In genomic region chr19:41263042-41263849, GRCh38 we compare ENCODE assay signal across 1 cellular context.
TF ChIP-seq lines count a peak whose summit lies in the region.

No MANE protein-coding gene starts in this region.

TF ChIP-seq in K562, 482 proteins besides CTCF, POLR2A, EP300 and RAD21 (continued from another document and continues in another):
- TF ChIP-seq CREB5 (CRISPR knock-in tag; IDR thresholded peaks at IDR 0.05) (0 out of 2 replicates have a peak, but pooled peaks have one; percentile 25), TOE1 (IDR thresholded peaks at IDR 0.05; ENCODE audit: borderline replicate concordance) (no peak; the same call in 1 of the 2 replicates), TOE1 (CRISPR knock-in tag; IDR thresholded peaks at IDR 0.05; ENCODE audit: borderline replicate concordance, low read depth) (no peak), CHD7 (IDR thresholded peaks at IDR 0.05; ENCODE audit: low read depth, low read length) (no peak), OTX1 (CRISPR knock-in tag; IDR thresholded peaks at IDR 0.05) (no peak), ZBED1 (IDR thresholded peaks at IDR 0.05) (no peak), ZNF318 (IDR thresholded peaks at IDR 0.05; ENCODE audit: borderline replicate concordance in 1 of 2, low read depth in 1 of 2) (no peak), ERF (CRISPR knock-in tag; IDR thresholded peaks at IDR 0.05) (peak; percentile 72), ESRRB (CRISPR knock-in tag; IDR thresholded peaks at IDR 0.05; ENCODE audit: borderline replicate concordance) (no peak), CAMTA2 (CRISPR knock-in tag; conservative IDR thresholded peaks at IDR 0.05) (0 out of 2 replicates have a peak, but pooled peaks have one; percentile 62), ILK (tag; IDR thresholded peaks at IDR 0.05; ENCODE audit: borderline replicate concordance, low read depth) (no peak), HDAC8 (tag; IDR thresholded peaks at IDR 0.05) (no peak), CBFA2T3 (IDR thresholded peaks at IDR 0.05) (peak; percentile 72), GMEB1 (CRISPR knock-in tag; IDR thresholded peaks at IDR 0.05) (no peak), SMARCE1 (IDR thresholded peaks at IDR 0.05) (no peak), ZBTB2 (IDR thresholded peaks at IDR 0.05) (no peak), HMGN3 (IDR thresholded peaks at IDR 0.05; ENCODE audit: borderline replicate concordance, extremely low read depth, insufficient read length, low read depth, low read length) (no peak), ZBTB8A (IDR thresholded peaks at IDR 0.05; ENCODE audit: partially characterized antibody) (no peak), CEBPB (tag; IDR thresholded peaks at IDR 0.05) (no peak), ZNF766 (CRISPR knock-in tag; conservative IDR thresholded peaks at IDR 0.05) (no peak), U2AF2 (optimal IDR thresholded peaks at IDR 0.05; ENCODE audit: low read depth, low read length) (no peak), BRD4 (IDR thresholded peaks at IDR 0.05) (0 out of 2 replicates have a peak, but pooled peaks have one; percentile 44), RFX5 (IDR thresholded peaks at IDR 0.05; ENCODE audit: low read depth, low read length) (no peak), MEF2D (tag; conservative IDR thresholded peaks at IDR 0.05; ENCODE audit: low read depth) (no peak)
- TF ChIP-seq, protein P1, sequence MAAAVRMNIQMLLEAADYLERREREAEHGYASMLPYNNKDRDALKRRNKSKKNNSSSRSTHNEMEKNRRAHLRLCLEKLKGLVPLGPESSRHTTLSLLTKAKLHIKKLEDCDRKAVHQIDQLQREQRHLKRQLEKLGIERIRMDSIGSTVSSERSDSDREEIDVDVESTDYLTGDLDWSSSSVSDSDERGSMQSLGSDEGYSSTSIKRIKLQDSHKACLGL (CRISPR knock-in tag; IDR thresholded peaks at IDR 0.05; ENCODE audit: borderline replicate concordance, poor library complexity, severe bottlenecking), result no peak
- TF ChIP-seq, protein P2, sequence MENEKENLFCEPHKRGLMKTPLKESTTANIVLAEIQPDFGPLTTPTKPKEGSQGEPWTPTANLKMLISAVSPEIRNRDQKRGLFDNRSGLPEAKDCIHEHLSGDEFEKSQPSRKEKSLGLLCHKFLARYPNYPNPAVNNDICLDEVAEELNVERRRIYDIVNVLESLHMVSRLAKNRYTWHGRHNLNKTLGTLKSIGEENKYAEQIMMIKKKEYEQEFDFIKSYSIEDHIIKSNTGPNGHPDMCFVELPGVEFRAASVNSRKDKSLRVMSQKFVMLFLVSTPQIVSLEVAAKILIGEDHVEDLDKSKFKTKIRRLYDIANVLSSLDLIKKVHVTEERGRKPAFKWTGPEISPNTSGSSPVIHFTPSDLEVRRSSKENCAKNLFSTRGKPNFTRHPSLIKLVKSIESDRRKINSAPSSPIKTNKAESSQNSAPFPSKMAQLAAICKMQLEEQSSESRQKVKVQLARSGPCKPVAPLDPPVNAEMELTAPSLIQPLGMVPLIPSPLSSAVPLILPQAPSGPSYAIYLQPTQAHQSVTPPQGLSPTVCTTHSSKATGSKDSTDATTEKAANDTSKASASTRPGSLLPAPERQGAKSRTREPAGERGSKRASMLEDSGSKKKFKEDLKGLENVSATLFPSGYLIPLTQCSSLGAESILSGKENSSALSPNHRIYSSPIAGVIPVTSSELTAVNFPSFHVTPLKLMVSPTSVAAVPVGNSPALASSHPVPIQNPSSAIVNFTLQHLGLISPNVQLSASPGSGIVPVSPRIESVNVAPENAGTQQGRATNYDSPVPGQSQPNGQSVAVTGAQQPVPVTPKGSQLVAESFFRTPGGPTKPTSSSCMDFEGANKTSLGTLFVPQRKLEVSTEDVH (IDR thresholded peaks at IDR 0.05; ENCODE audit: low read depth, partially characterized antibody), result no peak
